Comparison of ENCODE assay signal across 8 cellular contexts in genomic region chr4:83252782-83253405, GRCh38. TPM values are rescaled to one million over a fixed set of nuclear protein-coding genes. Genes with fewer than 3 reads are reported as not detected.
A peak's percentile ranks its signal among the peaks of the same experiment; 100 is the strongest.
DNase-seq lines count a peak whose midpoint lies in the region; ATAC-seq and TF ChIP-seq lines count a peak whose summit lies in the region.

No MANE protein-coding gene starts in this region.

- no peak overlapping the region for H3K4me3 ChIP-seq in Caco-2 (ENCODE audit: low read depth, low read length)

- CTCF ChIA-PET in Caco-2 (lab: Charles Lee), result interaction anchor here (0.6 kb wide), 1 partner anchor 218 kb away, joined by 3 read pairs; the partner anchor contains the start of gene COPS4

- peaks cover 6% of the 10 kb centered on the region for H3K36me3 Mint-ChIP-seq in Caco-2 (ENCODE audit: insufficient read depth, unreplicated experiment)
- H3K36me3 Mint-ChIP-seq in activated naive CD4-positive, alpha-beta T cell treated with anti-CD3 and anti-CD28 coated beads, Interleukin-2, amount 50 U/mL, for 24 hours, result peaks cover 3% of the 10 kb centered on the region

- H3K27ac Mint-ChIP-seq in Caco-2 (ENCODE audit: unreplicated experiment), result no peak overlapping the region
- peak overlapping the region; percentile 46 for H3K27ac Mint-ChIP-seq in activated naive CD4-positive, alpha-beta T cell treated with anti-CD3 and anti-CD28 coated beads, Interleukin-2, amount 50 U/mL, for 24 hours

- intact Hi-C loops in Caco-2 (cut with micrococcal nuclease; ENCODE audit: unreplicated experiment), result loop anchor here (2.0 kb wide), 1 partner anchor 178 kb away; no protein-coding TSS in a partner anchor

- peaks cover 28% of the 10 kb centered on the region for H3K4me1 ChIP-seq in Caco-2

- POLR2A ChIA-PET in Caco-2 (lab: Charles Lee), result no interaction called here

- H3K36me3 ChIP-seq in Caco-2 (ENCODE audit: control insufficient read depth, insufficient read depth, low read length), result no peaks in the 10 kb centered on the region; the same call in 1 of the 2 replicates

- peak; percentile 50 for ATAC-seq in GM21717 (IDR thresholded peaks at IDR 0.05; ENCODE audit: unreplicated experiment)
- no peak for ATAC-seq in HG02973 (IDR thresholded peaks at IDR 0.05; ENCODE audit: unreplicated experiment)

- H3K4me3 Mint-ChIP-seq in Caco-2 (ENCODE audit: unreplicated experiment), result no peak overlapping the region
- H3K4me3 Mint-ChIP-seq in activated naive CD4-positive, alpha-beta T cell treated with anti-CD3 and anti-CD28 coated beads, Interleukin-2, amount 50 U/mL, for 24 hours, result no peak overlapping the region

- no peaks in the 10 kb centered on the region for H3K27me3 Mint-ChIP-seq in Caco-2 (ENCODE audit: insufficient read depth, unreplicated experiment)
- no peaks in the 10 kb centered on the region for H3K27me3 Mint-ChIP-seq in activated naive CD4-positive, alpha-beta T cell treated with anti-CD3 and anti-CD28 coated beads, Interleukin-2, amount 50 U/mL, for 24 hours

- DNase-seq in Caco-2, result peak; percentile 69 to 72
- DNase-seq in NCI-H1092 treated with DMSO at 0.1 percent for 48 hours (lab: John Stamatoyannopoulos, UW), result peak; percentile 74
- peak; percentile 80 for DNase-seq in SKM-1 (lab: John Stamatoyannopoulos, UW; ENCODE audit: unreplicated experiment)
- DNase-seq in hepatic stellate cell (ENCODE audit: low spot score), result peak; percentile 46
- DNase-seq in stimulated activated CD4-positive, alpha-beta T cell treated with anti-CD3 and anti-CD28 coated beads, Interleukin-1b, Interleukin-23, amount 100 ng/mL, for 4 hours (ENCODE audit: low read depth in 2 of 2), result peak; percentile 29 to 57

- no peaks in the 10 kb centered on the region for H3K9me3 ChIP-seq in Caco-2

- no TSS peak for BruUV-seq in Caco-2 (replicated peaks; lab: Mats Ljungman, UMichigan)

- no peaks in the 10 kb centered on the region for H3K27me3 ChIP-seq in Caco-2 (replicated peaks; ENCODE audit: control insufficient read depth, insufficient read depth, low read length)

- H3K9me3 Mint-ChIP-seq in Caco-2 (ENCODE audit: unreplicated experiment), result no peaks in the 10 kb centered on the region
- H3K9me3 Mint-ChIP-seq in activated naive CD4-positive, alpha-beta T cell treated with anti-CD3 and anti-CD28 coated beads, Interleukin-2, amount 50 U/mL, for 24 hours, result no peaks in the 10 kb centered on the region

- TF ChIP-seq CTCF in Caco-2 (IDR thresholded peaks at IDR 0.05; ENCODE audit: insufficient read depth in 1 of 2, low read depth in 1 of 2, low read length in 1 of 2, severe bottlenecking in 1 of 2, unreplicated experiment in 1 of 2), result peak; percentile 48 to 52

- H3K4me1 Mint-ChIP-seq in Caco-2 (ENCODE audit: low read depth, unreplicated experiment), result peaks cover 8% of the 10 kb centered on the region
- peaks cover 30% of the 10 kb centered on the region for H3K4me1 Mint-ChIP-seq in activated naive CD4-positive, alpha-beta T cell treated with anti-CD3 and anti-CD28 coated beads, Interleukin-2, amount 50 U/mL, for 24 hours

RNA-seq across cellular contexts. Expression of gene COQ2, which starts 31.7 kb away (rescaled TPM):
- 22.0 and 24.2 TPM in 2 replicates for total RNA-seq in Caco-2 (2022)
